In the genomic region with DNA sequence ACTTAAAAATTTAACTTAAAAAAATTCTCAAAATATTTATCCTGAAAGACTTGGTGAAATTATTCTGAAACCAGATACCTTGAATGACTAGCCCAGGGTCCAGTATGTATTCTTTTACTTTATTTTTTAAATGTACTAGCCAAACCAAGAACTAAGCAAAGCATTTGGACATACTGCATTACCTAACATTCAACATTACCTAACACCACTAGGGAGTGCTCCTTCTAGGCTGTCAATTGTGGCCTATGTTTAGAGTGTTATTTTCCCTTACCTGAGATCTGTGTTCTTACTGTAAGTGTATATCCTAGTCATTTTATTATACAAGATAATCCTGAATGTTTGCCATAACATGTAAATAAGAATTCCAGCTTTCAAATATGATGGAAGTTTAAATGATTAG, we compare ENCODE assay signal across 1 cellular context.
TF ChIP-seq lines count a peak whose summit lies in the region.

No MANE protein-coding gene starts in this region.

TF ChIP-seq in GM23338, 12 proteins besides CTCF, POLR2A, EP300 and RAD21 (continued from another document):
- TF ChIP-seq, protein P1, sequence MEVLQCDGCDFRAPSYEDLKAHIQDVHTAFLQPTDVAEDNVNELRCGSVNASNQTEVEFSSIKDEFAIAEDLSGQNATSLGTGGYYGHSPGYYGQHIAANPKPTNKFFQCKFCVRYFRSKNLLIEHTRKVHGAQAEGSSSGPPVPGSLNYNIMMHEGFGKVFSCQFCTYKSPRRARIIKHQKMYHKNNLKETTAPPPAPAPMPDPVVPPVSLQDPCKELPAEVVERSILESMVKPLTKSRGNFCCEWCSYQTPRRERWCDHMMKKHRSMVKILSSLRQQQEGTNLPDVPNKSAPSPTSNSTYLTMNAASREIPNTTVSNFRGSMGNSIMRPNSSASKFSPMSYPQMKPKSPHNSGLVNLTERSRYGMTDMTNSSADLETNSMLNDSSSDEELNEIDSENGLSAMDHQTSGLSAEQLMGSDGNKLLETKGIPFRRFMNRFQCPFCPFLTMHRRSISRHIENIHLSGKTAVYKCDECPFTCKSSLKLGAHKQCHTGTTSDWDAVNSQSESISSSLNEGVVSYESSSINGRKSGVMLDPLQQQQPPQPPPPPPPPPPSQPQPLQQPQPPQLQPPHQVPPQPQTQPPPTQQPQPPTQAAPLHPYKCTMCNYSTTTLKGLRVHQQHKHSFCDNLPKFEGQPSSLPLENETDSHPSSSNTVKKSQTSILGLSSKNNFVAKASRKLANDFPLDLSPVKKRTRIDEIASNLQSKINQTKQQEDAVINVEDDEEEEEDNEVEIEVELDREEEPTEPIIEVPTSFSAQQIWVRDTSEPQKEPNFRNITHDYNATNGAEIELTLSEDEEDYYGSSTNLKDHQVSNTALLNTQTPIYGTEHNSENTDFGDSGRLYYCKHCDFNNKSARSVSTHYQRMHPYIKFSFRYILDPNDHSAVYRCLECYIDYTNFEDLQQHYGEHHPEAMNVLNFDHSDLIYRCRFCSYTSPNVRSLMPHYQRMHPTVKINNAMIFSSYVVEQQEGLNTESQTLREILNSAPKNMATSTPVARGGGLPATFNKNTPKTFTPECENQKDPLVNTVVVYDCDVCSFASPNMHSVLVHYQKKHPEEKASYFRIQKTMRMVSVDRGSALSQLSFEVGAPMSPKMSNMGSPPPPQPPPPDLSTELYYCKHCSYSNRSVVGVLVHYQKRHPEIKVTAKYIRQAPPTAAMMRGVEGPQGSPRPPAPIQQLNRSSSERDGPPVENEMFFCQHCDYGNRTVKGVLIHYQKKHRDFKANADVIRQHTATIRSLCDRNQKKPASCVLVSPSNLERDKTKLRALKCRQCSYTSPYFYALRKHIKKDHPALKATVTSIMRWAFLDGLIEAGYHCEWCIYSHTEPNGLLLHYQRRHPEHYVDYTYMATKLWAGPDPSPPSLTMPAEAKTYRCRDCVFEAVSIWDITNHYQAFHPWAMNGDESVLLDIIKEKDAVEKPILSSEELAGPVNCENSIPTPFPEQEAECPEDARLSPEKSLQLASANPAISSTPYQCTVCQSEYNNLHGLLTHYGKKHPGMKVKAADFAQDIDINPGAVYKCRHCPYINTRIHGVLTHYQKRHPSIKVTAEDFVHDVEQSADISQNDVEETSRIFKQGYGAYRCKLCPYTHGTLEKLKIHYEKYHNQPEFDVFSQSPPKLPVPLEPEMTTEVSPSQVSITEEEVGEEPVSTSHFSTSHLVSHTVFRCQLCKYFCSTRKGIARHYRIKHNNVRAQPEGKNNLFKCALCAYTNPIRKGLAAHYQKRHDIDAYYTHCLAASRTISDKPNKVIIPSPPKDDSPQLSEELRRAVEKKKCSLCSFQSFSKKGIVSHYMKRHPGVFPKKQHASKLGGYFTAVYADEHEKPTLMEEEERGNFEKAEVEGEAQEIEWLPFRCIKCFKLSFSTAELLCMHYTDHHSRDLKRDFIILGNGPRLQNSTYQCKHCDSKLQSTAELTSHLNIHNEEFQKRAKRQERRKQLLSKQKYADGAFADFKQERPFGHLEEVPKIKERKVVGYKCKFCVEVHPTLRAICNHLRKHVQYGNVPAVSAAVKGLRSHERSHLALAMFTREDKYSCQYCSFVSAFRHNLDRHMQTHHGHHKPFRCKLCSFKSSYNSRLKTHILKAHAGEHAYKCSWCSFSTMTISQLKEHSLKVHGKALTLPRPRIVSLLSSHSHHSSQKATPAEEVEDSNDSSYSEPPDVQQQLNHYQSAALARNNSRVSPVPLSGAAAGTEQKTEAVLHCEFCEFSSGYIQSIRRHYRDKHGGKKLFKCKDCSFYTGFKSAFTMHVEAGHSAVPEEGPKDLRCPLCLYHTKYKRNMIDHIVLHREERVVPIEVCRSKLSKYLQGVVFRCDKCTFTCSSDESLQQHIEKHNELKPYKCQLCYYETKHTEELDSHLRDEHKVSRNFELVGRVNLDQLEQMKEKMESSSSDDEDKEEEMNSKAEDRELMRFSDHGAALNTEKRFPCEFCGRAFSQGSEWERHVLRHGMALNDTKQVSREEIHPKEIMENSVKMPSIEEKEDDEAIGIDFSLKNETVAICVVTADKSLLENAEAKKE (CRISPR knock-in tag; IDR thresholded peaks at IDR 0.05), result no peak
- TF ChIP-seq POLR2AphosphoS5 (IDR thresholded peaks at IDR 0.05; ENCODE audit: low read depth) (no peak), ZNF331 (CRISPR knock-in tag; IDR thresholded peaks at IDR 0.05; ENCODE audit: low read depth) (no peak), EZH2phosphoT487 (IDR thresholded peaks at IDR 0.05; ENCODE audit: unreplicated experiment) (no peak), ZNF114 (CRISPR knock-in tag; IDR thresholded peaks at IDR 0.05) (no peak)
- TF ChIP-seq, protein P2, sequence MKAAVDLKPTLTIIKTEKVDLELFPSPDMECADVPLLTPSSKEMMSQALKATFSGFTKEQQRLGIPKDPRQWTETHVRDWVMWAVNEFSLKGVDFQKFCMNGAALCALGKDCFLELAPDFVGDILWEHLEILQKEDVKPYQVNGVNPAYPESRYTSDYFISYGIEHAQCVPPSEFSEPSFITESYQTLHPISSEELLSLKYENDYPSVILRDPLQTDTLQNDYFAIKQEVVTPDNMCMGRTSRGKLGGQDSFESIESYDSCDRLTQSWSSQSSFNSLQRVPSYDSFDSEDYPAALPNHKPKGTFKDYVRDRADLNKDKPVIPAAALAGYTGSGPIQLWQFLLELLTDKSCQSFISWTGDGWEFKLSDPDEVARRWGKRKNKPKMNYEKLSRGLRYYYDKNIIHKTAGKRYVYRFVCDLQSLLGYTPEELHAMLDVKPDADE (IDR thresholded peaks at IDR 0.05), result no peak
